1 cellular context compared by ENCODE assay signal in genomic region chr15:63600001-63600645, GRCh38.
TF ChIP-seq lines count a peak whose summit lies in the region.

No MANE protein-coding gene starts in this region.

TF ChIP-seq in HepG2, 621 proteins besides CTCF, POLR2A, EP300 and RAD21 (continued from another document and continues in another):
- TF ChIP-seq ZHX2 (IDR thresholded peaks at IDR 0.05; ENCODE audit: low read depth) (no peak), ZHX2 (CRISPR knock-in tag; IDR thresholded peaks at IDR 0.05; ENCODE audit: borderline replicate concordance) (no peak), ZNF773 (CRISPR knock-in tag; IDR thresholded peaks at IDR 0.05; ENCODE audit: borderline replicate concordance) (no peak), MLLT10 (CRISPR knock-in tag; IDR thresholded peaks at IDR 0.05) (no peak), ZNF276 (CRISPR knock-in tag; IDR thresholded peaks at IDR 0.05; ENCODE audit: low read depth) (no peak), ZNF563 (CRISPR knock-in tag; IDR thresholded peaks at IDR 0.05) (no peak), ZNF556 (CRISPR knock-in tag; IDR thresholded peaks at IDR 0.05; ENCODE audit: borderline replicate concordance) (no peak), ZNF782 (CRISPR knock-in tag; IDR thresholded peaks at IDR 0.05; ENCODE audit: borderline replicate concordance) (no peak; the same call in 1 of the 2 replicates), THYN1 (CRISPR knock-in tag; IDR thresholded peaks at IDR 0.05; ENCODE audit: borderline replicate concordance, low read depth) (no peak), ELK4 (CRISPR knock-in tag; IDR thresholded peaks at IDR 0.05; ENCODE audit: borderline replicate concordance) (no peak), RXRB (CRISPR knock-in tag; IDR thresholded peaks at IDR 0.05; ENCODE audit: borderline replicate concordance) (no peak), RXRA (CRISPR knock-in tag; IDR thresholded peaks at IDR 0.05) (no peak), MED8 (CRISPR knock-in tag; IDR thresholded peaks at IDR 0.05; ENCODE audit: insufficient replicate concordance) (no peak), ZFP82 (CRISPR knock-in tag; IDR thresholded peaks at IDR 0.05; ENCODE audit: borderline replicate concordance) (0 out of 2 replicates have a peak, but pooled peaks have one; percentile 26), ZBTB10 (CRISPR knock-in tag; IDR thresholded peaks at IDR 0.05; ENCODE audit: borderline replicate concordance) (no peak; the same call in 1 of the 2 replicates), MIXL1 (CRISPR knock-in tag; IDR thresholded peaks at IDR 0.05) (no peak), ZNF775 (CRISPR knock-in tag; IDR thresholded peaks at IDR 0.05; ENCODE audit: borderline replicate concordance) (0 out of 2 replicates have a peak, but pooled peaks have one; percentile 32), NFAT5 (CRISPR knock-in tag; IDR thresholded peaks at IDR 0.05) (no peak), SNAPC4 (CRISPR knock-in tag; IDR thresholded peaks at IDR 0.05) (no peak), ZC3H13 (CRISPR knock-in tag; IDR thresholded peaks at IDR 0.05) (no peak), ZNF616 (CRISPR knock-in tag; IDR thresholded peaks at IDR 0.05; ENCODE audit: low read depth) (no peak), NFYC (CRISPR knock-in tag; IDR thresholded peaks at IDR 0.05) (no peak), ZFP91 (CRISPR knock-in tag; IDR thresholded peaks at IDR 0.05; ENCODE audit: borderline replicate concordance) (peak; percentile 76; the same call in 1 of the 2 replicates), ZKSCAN1 (IDR thresholded peaks at IDR 0.05; ENCODE audit: low read length) (no peak), DDIT3 (CRISPR knock-in tag; IDR thresholded peaks at IDR 0.05) (no peak)
